ENCODE assay signal across 15 cellular contexts in genomic region chr12:117089463-117089862, GRCh38. TPM values are rescaled to one million over a fixed set of nuclear protein-coding genes. Genes with fewer than 3 reads are reported as not detected.
DNase-seq lines count a peak whose midpoint lies in the region; ATAC-seq and TF ChIP-seq lines count a peak whose summit lies in the region.
"Had no signal": no experiment of that assay in that cellular context is flagged by ENCODE, and none has a peak within 500 bp of the region (broad histone marks: within the 10 kb centered on the region; RNA-seq: fewer than 3 reads in every experiment).

No MANE protein-coding gene starts in this region.

- intact Hi-C loops in body of pancreas (cut with DNase I): no loop called here
- intact Hi-C loops in stomach (cut with DNase I; ENCODE audit: low total_unique reads): no loop called here

- ATAC-seq in body of pancreas (no peak), GM21360 (IDR thresholded peaks at IDR 0.05; ENCODE audit: unreplicated experiment) (no peak)

- H3K27me3 ChIP-seq in body of pancreas (no peaks in the 10 kb centered on the region), stomach (no peaks in the 10 kb centered on the region)
- H3K27me3 ChIP-seq: BLaER1 had no signal

- H3K4me1 Mint-ChIP-seq in mesothelial cell of epicardium: no peaks in the 10 kb centered on the region

- POLR2A ChIA-PET in HEK293 (lab: Yijun Ruan, JAX): no interaction called here

- H3K27me3 Mint-ChIP-seq in mesothelial cell of epicardium (ENCODE audit: low read depth): peaks cover 39% of the 10 kb centered on the region

- H3K9me3 Mint-ChIP-seq in mesothelial cell of epicardium: peaks cover 11% of the 10 kb centered on the region

- TF ChIP-seq CTCF in HEK293 (tag by site-specific recombination; IDR thresholded peaks at IDR 0.05) (no peak), body of pancreas (IDR thresholded peaks at IDR 0.05) (no peak), stomach (IDR thresholded peaks at IDR 0.05) (no peak), mesothelial cell of epicardium (IDR thresholded peaks at IDR 0.05; ENCODE audit: unreplicated experiment) (no peak)

- H3K27ac Mint-ChIP-seq in mesothelial cell of epicardium: no peak overlapping the region

- H3K4me3 Mint-ChIP-seq in mesothelial cell of epicardium: no peak overlapping the region

- H3K4me3 ChIP-seq in HEK293 (ENCODE audit: low read depth, low read length): no peak overlapping the region
- no peak overlapping the region for H3K4me3 ChIP-seq in body of pancreas
- no peak overlapping the region for H3K4me3 ChIP-seq in stomach
- H3K4me3 ChIP-seq: BLaER1 had no signal

- no peak for TF ChIP-seq EP300 in stomach (IDR thresholded peaks at IDR 0.05)

- H3K9me3 ChIP-seq in HEK293 (ENCODE audit: control insufficient read depth, insufficient read depth, low read depth, low read length): no peaks in the 10 kb centered on the region; the same call in 1 of the 2 replicates
- H3K9me3 ChIP-seq in body of pancreas: no peaks in the 10 kb centered on the region
- no peaks in the 10 kb centered on the region for H3K9me3 ChIP-seq in stomach

- CTCF ChIA-PET in HEK293 (lab: Yijun Ruan, JAX): interaction anchor here (0.6 to 1.4 kb wide), 3 partner anchors 8 to 951 kb away, joined by 3 read pairs; no protein-coding TSS in a partner anchor

- no peak overlapping the region for H3K27ac ChIP-seq in HEK293 (ENCODE audit: extremely low read depth, low read depth, low read length)
- H3K27ac ChIP-seq in body of pancreas: peak overlapping the region in 3 of 4 donors; percentile 79 to 86 (median 84)
- peak overlapping the region in 3 of 5 donors; percentile 69 to 90 (median 88) for H3K27ac ChIP-seq in stomach
- H3K27ac ChIP-seq: 22Rv1, BLaER1 had no signal

- TF ChIP-seq POLR2A in body of pancreas (IDR thresholded peaks at IDR 0.05) (no peak), stomach (IDR thresholded peaks at IDR 0.05) (no peak)

- DNase-seq in DMS53 (lab: John Stamatoyannopoulos, UW) (peak; percentile 18), DMS53 treated with DMSO at 0.1 percent for 48 hours (lab: John Stamatoyannopoulos, UW; ENCODE audit: unreplicated experiment) (no peak), body of pancreas (no peak), stomach (no peak), mesothelial cell of epicardium (ENCODE audit: low spot score in 2 of 2, unreplicated experiment in 2 of 2) (no peak)
- DNase-seq: AML-193, DMS 273 treated with DMSO at 0.1 percent for 48 hours, DMS79 treated with DMSO at 0.1 percent for 48 hours, EL, HCEC 1CT, KBM-7 had no signal

- H3K4me1 ChIP-seq in HEK293 (ENCODE audit: control insufficient read depth, insufficient read depth, low read length) (no peaks in the 10 kb centered on the region), body of pancreas (peaks cover 100% of the 10 kb centered on the region), stomach (peaks cover 50 to 87% (median 68%) of the 10 kb centered on the region in 4 donors)

- H3K36me3 ChIP-seq in HEK293 (ENCODE audit: control insufficient read depth in 2 of 2, insufficient read depth in 1 of 2, low read length in 2 of 2) (no peaks in the 10 kb centered on the region), body of pancreas (replicated peaks in 1 of 2; ENCODE audit: insufficient read depth in 1 of 2, low read depth in 2 of 2) (no peaks in the 10 kb centered on the region), stomach (peaks cover 0 to 7% (median 0%) of the 10 kb centered on the region in 4 donors)

- no peaks in the 10 kb centered on the region for H3K36me3 Mint-ChIP-seq in mesothelial cell of epicardium

TF ChIP-seq in HEK293, 187 proteins besides CTCF, POLR2A, EP300 and RAD21:
- no peak for TF ChIP-seq ZNF292 (tag by site-specific recombination; IDR thresholded peaks at IDR 0.05; ENCODE audit: borderline replicate concordance, low read depth)
- TF ChIP-seq, protein P1, sequence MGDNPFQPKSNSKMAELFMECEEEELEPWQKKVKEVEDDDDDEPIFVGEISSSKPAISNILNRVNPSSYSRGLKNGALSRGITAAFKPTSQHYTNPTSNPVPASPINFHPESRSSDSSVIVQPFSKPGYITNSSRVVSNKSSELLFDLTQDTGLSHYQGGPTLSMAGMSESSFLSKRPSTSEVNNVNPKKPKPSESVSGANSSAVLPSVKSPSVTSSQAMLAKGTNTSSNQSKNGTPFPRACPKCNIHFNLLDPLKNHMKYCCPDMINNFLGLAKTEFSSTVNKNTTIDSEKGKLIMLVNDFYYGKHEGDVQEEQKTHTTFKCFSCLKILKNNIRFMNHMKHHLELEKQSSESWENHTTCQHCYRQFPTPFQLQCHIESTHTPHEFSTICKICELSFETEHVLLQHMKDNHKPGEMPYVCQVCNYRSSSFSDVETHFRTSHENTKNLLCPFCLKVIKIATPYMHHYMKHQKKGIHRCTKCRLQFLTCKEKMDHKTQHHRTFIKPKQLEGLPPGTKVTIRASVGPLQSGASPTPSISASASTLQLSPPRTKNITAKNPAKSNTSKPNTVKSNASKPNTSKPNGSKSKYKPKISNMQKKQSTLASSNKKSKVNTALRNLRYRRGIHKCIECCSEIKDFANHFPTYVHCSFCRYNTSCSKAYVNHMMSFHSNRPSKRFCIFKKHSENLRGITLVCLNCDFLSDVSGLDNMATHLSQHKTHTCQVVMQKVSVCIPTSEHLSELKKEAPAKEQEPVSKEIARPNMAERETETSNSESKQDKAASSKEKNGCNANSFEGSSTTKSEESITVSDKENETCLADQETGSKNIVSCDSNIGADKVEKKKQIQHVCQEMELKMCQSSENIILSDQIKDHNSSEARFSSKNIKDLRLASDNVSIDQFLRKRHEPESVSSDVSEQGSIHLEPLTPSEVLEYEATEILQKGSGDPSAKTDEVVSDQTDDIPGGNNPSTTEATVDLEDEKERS (tag by site-specific recombination; IDR thresholded peaks at IDR 0.05): peak; percentile 64; the same call in 1 of the 2 replicates
- no peak for TF ChIP-seq ZNF335 (tag by site-specific recombination; conservative IDR thresholded peaks at IDR 0.05)
- no peak for TF ChIP-seq ZNF529 (tag by site-specific recombination; IDR thresholded peaks at IDR 0.05; ENCODE audit: insufficient replicate concordance)
- TF ChIP-seq, protein P2, sequence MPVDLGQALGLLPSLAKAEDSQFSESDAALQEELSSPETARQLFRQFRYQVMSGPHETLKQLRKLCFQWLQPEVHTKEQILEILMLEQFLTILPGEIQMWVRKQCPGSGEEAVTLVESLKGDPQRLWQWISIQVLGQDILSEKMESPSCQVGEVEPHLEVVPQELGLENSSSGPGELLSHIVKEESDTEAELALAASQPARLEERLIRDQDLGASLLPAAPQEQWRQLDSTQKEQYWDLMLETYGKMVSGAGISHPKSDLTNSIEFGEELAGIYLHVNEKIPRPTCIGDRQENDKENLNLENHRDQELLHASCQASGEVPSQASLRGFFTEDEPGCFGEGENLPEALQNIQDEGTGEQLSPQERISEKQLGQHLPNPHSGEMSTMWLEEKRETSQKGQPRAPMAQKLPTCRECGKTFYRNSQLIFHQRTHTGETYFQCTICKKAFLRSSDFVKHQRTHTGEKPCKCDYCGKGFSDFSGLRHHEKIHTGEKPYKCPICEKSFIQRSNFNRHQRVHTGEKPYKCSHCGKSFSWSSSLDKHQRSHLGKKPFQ (tag by site-specific recombination; IDR thresholded peaks at IDR 0.05): no peak
- peak; percentile 67 for TF ChIP-seq SETDB1 (IDR thresholded peaks at IDR 0.05; ENCODE audit: insufficient read length, low read length)
- no peak for TF ChIP-seq ZNF555 (tag by site-specific recombination; conservative IDR thresholded peaks at IDR 0.05)
- no peak for TF ChIP-seq ZNF121 (tag by site-specific recombination; IDR thresholded peaks at IDR 0.05)
- TF ChIP-seq ZNF580 (tag by site-specific recombination; IDR thresholded peaks at IDR 0.05): 0 out of 2 replicates have a peak, but pooled peaks have one; percentile 57
- no peak for TF ChIP-seq ZBTB48 (tag by site-specific recombination; IDR thresholded peaks at IDR 0.05)
- no peak for TF ChIP-seq ZNF473 (tag by site-specific recombination; IDR thresholded peaks at IDR 0.05)
- 0 out of 2 replicates have a peak, but pooled peaks have one; percentile 27 for TF ChIP-seq ZNF24 (tag by site-specific recombination; IDR thresholded peaks at IDR 0.05)

RNA-seq across cellular contexts. Expression of gene TESC, which starts 9.8 kb away (rescaled TPM):
- total RNA-seq in body of pancreas (100 to 1,000 TPM; 110 to 127 TPM), stomach (100 to 1,000 TPM in 2 of 5 donors, 10 to 100 TPM in 2, not detected in 1; 51.3 to 352 (median 103) TPM), mesothelial cell of epicardium (not detected in 3 replicates)
- polyA plus RNA-seq in stomach: 100 to 1,000 TPM in 1 of 3 donors, 10 to 100 TPM in 2; 70.3 to 183 (median 87.5) TPM
